In the genomic region with DNA sequence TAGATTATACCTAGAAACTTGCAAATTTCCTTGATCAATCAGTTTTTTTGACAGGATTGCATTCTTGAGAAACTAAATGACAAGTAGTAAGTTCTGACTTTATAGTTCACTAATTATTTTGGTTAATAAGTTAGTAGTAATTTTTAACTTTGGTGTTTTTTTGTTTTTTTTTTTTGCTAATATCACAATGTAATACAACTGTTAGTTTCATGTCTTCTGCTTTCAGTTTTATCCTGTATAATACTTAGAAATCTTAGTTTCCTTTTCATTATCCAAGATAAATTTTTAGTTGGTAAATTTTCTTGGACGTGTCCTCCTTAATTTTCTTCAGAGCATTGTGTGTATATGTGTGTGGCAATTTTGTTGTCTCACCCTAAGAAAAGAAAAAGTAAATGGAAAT, we compare ENCODE assay signal across 23 cellular contexts. TPM values are rescaled to one million over a fixed set of nuclear protein-coding genes. Genes with fewer than 3 reads are reported as not detected.
DNase-seq lines count a peak whose midpoint lies in the region; ATAC-seq, FAIRE-seq and TF ChIP-seq lines count a peak whose summit lies in the region.
"Had no signal": no experiment of that assay in that cellular context is flagged by ENCODE, and none has a peak within 500 bp of the region (broad histone marks: within the 10 kb centered on the region; RNA-seq: fewer than 3 reads in every experiment).

No MANE protein-coding gene starts in this region.

- H3K27me3 ChIP-seq in hepatocyte (no peaks in the 10 kb centered on the region), heart right ventricle (no peaks in the 10 kb centered on the region)
- H3K27me3 ChIP-seq: BE2C had no signal

- H3K27ac ChIP-seq in hepatocyte = no peak overlapping the region
- H3K27ac ChIP-seq in heart right ventricle = no peak overlapping the region
- H3K27ac ChIP-seq: GM23248 had no signal

- ATAC-seq in GM18861 (IDR thresholded peaks at IDR 0.05; ENCODE audit: unreplicated experiment) = peak; percentile 46
- ATAC-seq in HG02938 (IDR thresholded peaks at IDR 0.05; ENCODE audit: unreplicated experiment) = peak; percentile 38
- ATAC-seq in GM18517 (IDR thresholded peaks at IDR 0.05; ENCODE audit: unreplicated experiment) = no peak
- ATAC-seq in heart right ventricle = no peak
- ATAC-seq: K562 had no signal

- no peaks in the 10 kb centered on the region for H3K36me3 ChIP-seq in hepatocyte (replicated peaks; ENCODE audit: insufficient read depth, low read depth)
- peaks cover 0 to 4% (median 0%) of the 10 kb centered on the region in 9 donors for H3K36me3 ChIP-seq in heart right ventricle
- H3K36me3 ChIP-seq: BE2C, HAP-1 had no signal

- H3K79me2 ChIP-seq in hepatocyte = no peaks in the 10 kb centered on the region

- no peak overlapping the region for H2AFZ ChIP-seq in hepatocyte
- H2AFZ ChIP-seq: GM23248 had no signal

- no peaks in the 10 kb centered on the region for H3K9me3 ChIP-seq in hepatocyte (ENCODE audit: low read depth)
- peaks cover 0 to 9% (median 0%) of the 10 kb centered on the region in 11 donors for H3K9me3 ChIP-seq in heart right ventricle
- H3K9me3 ChIP-seq: BE2C, HAP-1 had no signal

- FAIRE-seq in colon (lab: Jason Lieb, UNC) = peak; percentile 31
- FAIRE-seq: GM12891, HTR-8/SVneo, K562 had no signal

- no peaks in the 10 kb centered on the region for H4K20me1 ChIP-seq in hepatocyte (ENCODE audit: insufficient read depth, poor library complexity, severe bottlenecking)

- intact Hi-C loops in heart right ventricle (cut with DNase I) = no loop called here

- H3K4me2 ChIP-seq in hepatocyte = no peak overlapping the region

- no peak for DNase-seq in effector CD4-positive, alpha-beta T cell
- DNase-seq in hepatocyte (ENCODE audit: low spot score) (no peak), heart right ventricle (no peak)
- DNase-seq: ACHN; BE2C; C1 segment of cervical spinal cord; CD4-positive, CD25-positive, alpha-beta regulatory T cell; CD8-positive, alpha-beta memory T cell; COR-L47; DMS 273 treated with DMSO at 0.1 percent for 48 hours; DMS53; DND-41; EL; GM23248; IMR-90 had no signal

- H3K4me3 ChIP-seq in hepatocyte (no peak overlapping the region), heart right ventricle (no peak overlapping the region)
- H3K4me3 ChIP-seq: GM23248, HAP-1, K562 had no signal

- WGBS in hepatocyte (ENCODE audit: low lambda C conversion rate, missing lambda C conversion rate) = 92% methylated on average over 1 of the region's 1 CpG
- WGBS in heart right ventricle, 2 donors = 70 to 93% methylated on average over 1 of the region's 1 CpG

- H3K9me2 ChIP-seq in hepatocyte (replicated peaks; ENCODE audit: insufficient read depth) = no peaks in the 10 kb centered on the region

- TF ChIP-seq CTCF in hepatocyte (IDR thresholded peaks at IDR 0.05; ENCODE audit: poor library complexity) (no peak), heart right ventricle (IDR thresholded peaks at IDR 0.05) (no peak)

- H3K4me1 ChIP-seq in hepatocyte (ENCODE audit: insufficient read depth) (no peaks in the 10 kb centered on the region), heart right ventricle (peaks cover 0 to 28% (median 13%) of the 10 kb centered on the region in 9 donors)
- H3K4me1 ChIP-seq: BE2C had no signal

RNA-seq across cellular contexts. Expression of a gene that starts 57.8 kb away (rescaled TPM):
- total RNA-seq in hepatocyte (15.8 and 21.6 TPM in 2 replicates), heart right ventricle (10 to 100 TPM; 19.3 to 32.1 (median 23.5) TPM)
- polyA plus RNA-seq in hepatocyte (28.8 and 32.5 TPM in 2 replicates), heart right ventricle (10 to 100 TPM; 18.7 to 25.2 TPM)

RNA-seq across cellular contexts. Expression of a gene that starts 58.0 kb away (rescaled TPM):
- total RNA-seq in hepatocyte = 18.7 and 19.6 TPM in 2 replicates
- 27.3 and 29.3 TPM in 2 replicates for polyA plus RNA-seq in hepatocyte
- 10 to 100 TPM in 9 of 10 donors, 1 to 10 TPM in 1; 8.0 to 17.3 (median 12.5) TPM for total RNA-seq in heart right ventricle
- 10 to 100 TPM in 1 of 2 donors, 1 to 10 TPM in 1; 5.5 to 25.9 TPM for polyA plus RNA-seq in heart right ventricle

Comparison
In these comparisons a context has a peak if more than half of its experiments do, and no peak if none do; other contexts are left out.
1. ATAC-seq: peak in GM18861 (single experiment) and HG02938 (single experiment); none in GM18517 (single experiment) and heart right ventricle (0 of 8).